1 cellular context compared by ENCODE assay signal in genomic region chr2:168798888-168799410, GRCh38.
TF ChIP-seq lines count a peak whose summit lies in the region.

No MANE protein-coding gene starts in this region.

TF ChIP-seq in K562, 482 proteins besides CTCF, POLR2A, EP300 and RAD21 (continues in another document):
- TF ChIP-seq PML (IDR thresholded peaks at IDR 0.05; ENCODE audit: low read length) (no peak), SP2 (IDR thresholded peaks at IDR 0.05; ENCODE audit: extremely low read depth, low read depth, low read length, poor library complexity, severe bottlenecking) (no peak), ZNF609 (CRISPR knock-in tag; IDR thresholded peaks at IDR 0.05; ENCODE audit: borderline replicate concordance) (no peak), CUX1 (CRISPR knock-in tag; IDR thresholded peaks at IDR 0.05) (peak; percentile 22; the same call in 1 of the 2 replicates), ADNP (tag; IDR thresholded peaks at IDR 0.05) (no peak), SNRNP70 (optimal IDR thresholded peaks at IDR 0.05; ENCODE audit: low read depth, low read length) (no peak), L3MBTL2 (IDR thresholded peaks at IDR 0.05) (no peak), SNAPC5 (CRISPR knock-in tag; IDR thresholded peaks at IDR 0.05) (no peak), KAT2B (IDR thresholded peaks at IDR 0.05; ENCODE audit: low read depth, low read length) (no peak), ZFX (CRISPR knock-in tag; IDR thresholded peaks at IDR 0.05) (no peak), ZSCAN29 (IDR thresholded peaks at IDR 0.05) (no peak), RAD51 (IDR thresholded peaks at IDR 0.05; ENCODE audit: borderline replicate concordance, low read depth) (no peak), AFF4 (CRISPR knock-in tag; IDR thresholded peaks at IDR 0.05) (0 out of 2 replicates have a peak, but pooled peaks have one; percentile 21), MBD1 (CRISPR knock-in tag; IDR thresholded peaks at IDR 0.05) (no peak), MAZ (CRISPR knock-in tag; conservative IDR thresholded peaks at IDR 0.05 in 1 of 2, IDR thresholded peaks at IDR 0.05 in 1 of 2) (no peak), ZC3H4 (CRISPR knock-in tag; IDR thresholded peaks at IDR 0.05; ENCODE audit: borderline replicate concordance) (no peak), SMARCE1 (IDR thresholded peaks at IDR 0.05) (no peak), JUNB (CRISPR knock-in tag; conservative IDR thresholded peaks at IDR 0.05) (0 out of 2 replicates have a peak, but pooled peaks have one; percentile 31), ZNF384 (IDR thresholded peaks at IDR 0.05; ENCODE audit: low read depth, low read length) (no peak), MED1 (CRISPR knock-in tag; IDR thresholded peaks at IDR 0.05; ENCODE audit: borderline replicate concordance) (no peak), TBP (optimal IDR thresholded peaks at IDR 0.05; ENCODE audit: low read depth, low read length) (no peak), ZNF717 (CRISPR knock-in tag; IDR thresholded peaks at IDR 0.05) (no peak), MYNN (IDR thresholded peaks at IDR 0.05) (no peak), MYNN (CRISPR knock-in tag; IDR thresholded peaks at IDR 0.05) (no peak), NR2C2 (CRISPR knock-in tag; IDR thresholded peaks at IDR 0.05) (no peak), NR2C2 (tag; IDR thresholded peaks at IDR 0.05) (peak; percentile 48; the same call in 1 of the 2 replicates), ZNF444 (CRISPR knock-in tag; IDR thresholded peaks at IDR 0.05) (no peak), TARDBP (IDR thresholded peaks at IDR 0.05) (no peak), SMAD3 (CRISPR knock-in tag; conservative IDR thresholded peaks at IDR 0.05) (no peak), JUND (IDR thresholded peaks at IDR 0.05; ENCODE audit: borderline replicate concordance, low read depth, low read length) (peak; percentile 31; the same call in 1 of the 2 replicates), JUND (tag; IDR thresholded peaks at IDR 0.05; ENCODE audit: borderline replicate concordance, low read depth, low read length) (no peak; the same call in 2 of the 3 replicates), ZNF12 (CRISPR knock-in tag; IDR thresholded peaks at IDR 0.05) (0 out of 2 replicates have a peak, but pooled peaks have one; percentile 10), SPI1 (IDR thresholded peaks at IDR 0.05; ENCODE audit: borderline replicate concordance, low read depth, low read length) (peak; percentile 38; the same call in 1 of the 2 replicates), RFX5 (IDR thresholded peaks at IDR 0.05; ENCODE audit: low read depth, low read length) (no peak), RBM39 (optimal IDR thresholded peaks at IDR 0.05; ENCODE audit: low read depth, low read length) (no peak), FOXO4 (CRISPR knock-in tag; IDR thresholded peaks at IDR 0.05) (no peak), DMBX1 (CRISPR knock-in tag; IDR thresholded peaks at IDR 0.05; ENCODE audit: borderline replicate concordance) (no peak), HINFP (tag; conservative IDR thresholded peaks at IDR 0.05; ENCODE audit: low read depth) (no peak), ZNF197 (CRISPR knock-in tag; IDR thresholded peaks at IDR 0.05; ENCODE audit: low read depth) (peak; percentile 55; the same call in 1 of the 2 replicates), LCOR (CRISPR knock-in tag; IDR thresholded peaks at IDR 0.05) (0 out of 2 replicates have a peak, but pooled peaks have one; percentile 15), RBFOX2 (IDR thresholded peaks at IDR 0.05; ENCODE audit: low read depth, low read length) (peak; percentile 40; the same call in 1 of the 2 replicates), SMAD2 (IDR thresholded peaks at IDR 0.05; ENCODE audit: low read depth, low read length) (no peak), TFAP4 (CRISPR knock-in tag; IDR thresholded peaks at IDR 0.05; ENCODE audit: borderline replicate concordance) (no peak), GABPA (tag; conservative IDR thresholded peaks at IDR 0.05; ENCODE audit: low read depth) (no peak)
